Comparison of ENCODE assay signal across 8 cellular contexts in genomic region chr22:24244144-24244787, GRCh38. TPM values are rescaled to one million over a fixed set of nuclear protein-coding genes. Genes with fewer than 3 reads are reported as not detected.
DNase-seq lines count a peak whose midpoint lies in the region; TF ChIP-seq lines count a peak whose summit lies in the region.

No MANE protein-coding gene starts in this region.

- H3K4me1 Mint-ChIP-seq in T-helper 1 cell treated with Interleukin-12 subunit alpha and Interleukin-12 subunit beta and Interleukin-4 antibody, amounts not matched to agents 30 μg/mL and 1 μg/mL, for 36 hours (ENCODE audit: low read depth) = peaks cover 41% of the 10 kb centered on the region

- H3K9me3 Mint-ChIP-seq in T-helper 1 cell treated with Interleukin-12 subunit alpha and Interleukin-12 subunit beta and Interleukin-4 antibody, amounts not matched to agents 30 μg/mL and 1 μg/mL, for 36 hours = no peaks in the 10 kb centered on the region

- H3K27me3 Mint-ChIP-seq in T-helper 1 cell treated with Interleukin-12 subunit alpha and Interleukin-12 subunit beta and Interleukin-4 antibody, amounts not matched to agents 30 μg/mL and 1 μg/mL, for 36 hours (ENCODE audit: low read depth) = no peaks in the 10 kb centered on the region

- TF ChIP-seq CTCF in astrocyte of the spinal cord (IDR thresholded peaks at IDR 0.05; ENCODE audit: low read depth, low read length) (no peak), thyroid gland (IDR thresholded peaks at IDR 0.05) (no peak)

- no peak for DNase-seq in T-helper 1 cell
- DNase-seq in astrocyte of the spinal cord (ENCODE audit: low read depth, low spot score) = peak; percentile 55
- peak; percentile 14 for DNase-seq in left kidney (ENCODE audit: low read depth, low spot score)
- peak; percentile 52 to 54 for DNase-seq in thyroid gland
- no peak for DNase-seq in SHP77 (lab: John Stamatoyannopoulos, UW)
- DNase-seq in NCI-H2196 (lab: John Stamatoyannopoulos, UW; ENCODE audit: unreplicated experiment) = no peak
- DNase-seq in NCI-H2107 (lab: John Stamatoyannopoulos, UW) = no peak

- H3K27ac ChIP-seq in thyroid gland = peak overlapping the region; percentile 85 to 100 (median 95)

- H3K27ac Mint-ChIP-seq in T-helper 1 cell treated with Interleukin-12 subunit alpha and Interleukin-12 subunit beta and Interleukin-4 antibody, amounts not matched to agents 30 μg/mL and 1 μg/mL, for 36 hours = peak overlapping the region; percentile 42

- no peaks in the 10 kb centered on the region for H3K9me3 ChIP-seq in thyroid gland

- no peaks in the 10 kb centered on the region for H3K36me3 ChIP-seq in thyroid gland

- intact Hi-C loops in thyroid gland (cut with DNase I) = no loop called here

- TF ChIP-seq POLR2A in thyroid gland (IDR thresholded peaks at IDR 0.05) = no peak

- in situ Hi-C loops in astrocyte of the spinal cord (cut with HindIII; ENCODE audit: low sequenced_read_pairs) = no loop called here

- H3K4me3 Mint-ChIP-seq in T-helper 1 cell treated with Interleukin-12 subunit alpha and Interleukin-12 subunit beta and Interleukin-4 antibody, amounts not matched to agents 30 μg/mL and 1 μg/mL, for 36 hours = peak overlapping the region; percentile 3

- no peaks in the 10 kb centered on the region for H3K27me3 ChIP-seq in thyroid gland

- whole genome bisulfite sequencing in thyroid gland, 2 donors = 31 to 44% methylated on average over 18 of the region's 19 CpGs

- H3K36me3 Mint-ChIP-seq in T-helper 1 cell treated with Interleukin-12 subunit alpha and Interleukin-12 subunit beta and Interleukin-4 antibody, amounts not matched to agents 30 μg/mL and 1 μg/mL, for 36 hours (ENCODE audit: low read depth) = no peaks in the 10 kb centered on the region

- H3K4me3 ChIP-seq in astrocyte of the spinal cord (ENCODE audit: low read depth, low read length) (peak overlapping the region; percentile 43), thyroid gland (replicated peaks in 1 of 3) (peak overlapping the region in 1 of 3 donors; percentile 31)

- H3K4me1 ChIP-seq in thyroid gland = peaks cover 34 to 59% of the 10 kb centered on the region in 2 donors

RNA-seq across cellular contexts. Expression of gene GGT5, which starts 0.6 kb away (rescaled TPM):
- 10 to 100 TPM; 59.0 to 99.3 (median 86.3) TPM for total RNA-seq in thyroid gland

RNA-seq across cellular contexts. Expression of gene SPECC1L, which starts 26.4 kb away (rescaled TPM):
- total RNA-seq in thyroid gland = 100 to 1,000 TPM in 1 of 4 donors, 10 to 100 TPM in 3; 65.2 to 102 (median 69.2) TPM

Comparison
In these comparisons a context has a peak if more than half of its experiments do, and no peak if none do; other contexts are left out.
1. DNase-seq: peak in astrocyte of the spinal cord (single experiment), left kidney (single experiment) and thyroid gland (2 of 2); none in T-helper 1 cell (0 of 5), SHP77 (0 of 2), NCI-H2196 (single experiment) and NCI-H2107 (single experiment).